30 cellular contexts compared by ENCODE assay signal in genomic region chr16:2936436-2937011, GRCh38. TPM values are rescaled to one million over a fixed set of nuclear protein-coding genes. Genes with fewer than 3 reads are reported as not detected.
"Had no signal": no experiment of that assay in that cellular context is flagged by ENCODE, and none has a peak within 500 bp of the region (broad histone marks: within the 10 kb centered on the region; RNA-seq: fewer than 3 reads in every experiment).

No MANE protein-coding gene starts in this region.

- H3K9me3 Mint-ChIP-seq: naive thymus-derived CD4-positive, alpha-beta T cell; nephron; neural progenitor cell; stimulated activated naive B cell treated with anti-CD40 and anti-IgM and Interleukin-4, amounts not matched to agents 10 μg/mL and 1 μg/mL and 100 μg/mL, for 72 hours; stimulated activated naive CD8-positive, alpha-beta T cell treated with anti-CD3 and anti-CD28 coated beads, Interleukin-15, Interleukin-2, amounts not matched to agents 100 ng/mL and 50 ng/mL, for 24 hours had no signal

- H3K27me3 Mint-ChIP-seq: naive thymus-derived CD4-positive, alpha-beta T cell; stimulated activated naive B cell treated with anti-CD40 and anti-IgM and Interleukin-4, amounts not matched to agents 10 μg/mL and 1 μg/mL and 100 μg/mL, for 72 hours; stimulated activated naive CD8-positive, alpha-beta T cell treated with anti-CD3 and anti-CD28 coated beads, Interleukin-15, Interleukin-2, amounts not matched to agents 100 ng/mL and 50 ng/mL, for 24 hours had no signal

- H3K4me1 ChIP-seq: heart right ventricle, left lung, neural progenitor cell, psoas muscle, spleen, transverse colon, upper lobe of right lung, uterus had no signal

- H3K27me3 ChIP-seq: dorsolateral prefrontal cortex, gastrocnemius medialis, heart right ventricle, left lung, neural progenitor cell, ovary, spleen, transverse colon, upper lobe of right lung, uterus had no signal

- H3K36me3 ChIP-seq: neural progenitor cell, ovary, uterus had no signal

- H3K4me1 Mint-ChIP-seq: nephron, neural progenitor cell had no signal

- H3K9me3 ChIP-seq: gastrocnemius medialis, heart right ventricle, left lung, ovary, psoas muscle, spleen, thoracic aorta, transverse colon, upper lobe of right lung, uterus had no signal

- H3K4me3 Mint-ChIP-seq: naive thymus-derived CD4-positive, alpha-beta T cell; nephron; neural progenitor cell; stimulated activated naive B cell treated with anti-CD40 and anti-IgM and Interleukin-4, amounts not matched to agents 10 μg/mL and 1 μg/mL and 100 μg/mL, for 72 hours; stimulated activated naive CD8-positive, alpha-beta T cell treated with anti-CD3 and anti-CD28 coated beads, Interleukin-15, Interleukin-2, amounts not matched to agents 100 ng/mL and 50 ng/mL, for 24 hours had no signal

- H3K9ac ChIP-seq: neural progenitor cell had no signal

- H3K4me2 ChIP-seq: neural progenitor cell had no signal

- H3K27ac Mint-ChIP-seq: nephron; neural progenitor cell; stimulated activated naive B cell treated with anti-CD40 and anti-IgM and Interleukin-4, amounts not matched to agents 10 μg/mL and 1 μg/mL and 100 μg/mL, for 72 hours; stimulated activated naive CD8-positive, alpha-beta T cell treated with anti-CD3 and anti-CD28 coated beads, Interleukin-15, Interleukin-2, amounts not matched to agents 100 ng/mL and 50 ng/mL, for 24 hours had no signal

- ATAC-seq: gastrocnemius medialis; left lung; naive thymus-derived CD4-positive, alpha-beta T cell; psoas muscle; stimulated activated naive B cell treated with anti-CD40 and anti-IgM and Interleukin-4, amounts not matched to agents 10 μg/mL and 1 μg/mL and 100 μg/mL, for 72 hours had no signal

- H3K4me3 ChIP-seq: dorsolateral prefrontal cortex, gastrocnemius medialis, heart right ventricle, left lung, neural progenitor cell, ovary, psoas muscle, skin epidermis, spleen, thoracic aorta, transverse colon, upper lobe of right lung, uterus had no signal

- DNase-seq: dorsolateral prefrontal cortex; effector CD4-positive, alpha-beta T cell; foreskin fibroblast; gastrocnemius medialis; heart right ventricle; hippocampal formation; left cardiac atrium; left lung; mesendoderm; midbrain; naive thymus-derived CD4-positive, alpha-beta T cell; nucleus accumbens; ovary; posterior cingulate gyrus; psoas muscle; right cardiac atrium; spleen; stimulated activated CD4-positive, alpha-beta T cell treated with anti-CD3 and anti-CD28 coated beads, Interleukin-4, amount 100 ng/mL, for 4 hours; stimulated activated naive B cell treated with anti-CD40 and anti-IgM and Interleukin-4, amounts not matched to agents 10 μg/mL and 1 μg/mL and 100 μg/mL, for 72 hours; transverse colon; upper lobe of right lung; uterus had no signal

- H3K27ac ChIP-seq: gastrocnemius medialis, heart right ventricle, left lung, neural progenitor cell, ovary, psoas muscle, skin epidermis, spleen, thoracic aorta, transverse colon, upper lobe of right lung, uterus had no signal

RNA-seq across cellular contexts. Expression of gene KREMEN2, which starts 27.6 kb away (rescaled TPM):
- total RNA-seq: gastrocnemius medialis; glomerular endothelial cell; heart right ventricle; left cardiac atrium; left lung; lung microvascular endothelial cell; mucosa of gallbladder; naive thymus-derived CD4-positive, alpha-beta T cell; psoas muscle; right cardiac atrium; thoracic aorta; upper lobe of right lung had no signal
- polyA plus RNA-seq: heart right ventricle; naive thymus-derived CD4-positive, alpha-beta T cell; ovary; right cardiac atrium had no signal

RNA-seq across cellular contexts. Expression of gene PKMYT1, which starts 43.7 kb away (rescaled TPM):
- polyA plus RNA-seq: naive thymus-derived CD4-positive, alpha-beta T cell had no signal
